In genomic region chr6:26276841-26277648, GRCh38 we compare ENCODE assay signal across 19 cellular contexts.
DNase-seq lines count a peak whose midpoint lies in the region; ATAC-seq and TF ChIP-seq lines count a peak whose summit lies in the region.
"Had no signal": no experiment of that assay in that cellular context is flagged by ENCODE, and none has a peak within 500 bp of the region (broad histone marks: within the 10 kb centered on the region; RNA-seq: fewer than 3 reads in every experiment).

No MANE protein-coding gene starts in this region.

- H3K36me3 Mint-ChIP-seq in activated CD8-positive, alpha-beta memory T cell treated with anti-CD3 and anti-CD28 coated beads, Interleukin-2, amount 10 ng/mL, durations not matched to agents 7 days and 5 days: peaks cover 9% of the 10 kb centered on the region
- no peaks in the 10 kb centered on the region for H3K36me3 Mint-ChIP-seq in endothelial cell (ENCODE audit: low read depth, unreplicated experiment)
- H3K36me3 Mint-ChIP-seq in naive thymus-derived CD4-positive, alpha-beta T cell: peaks cover 6 to 15% (median 10%) of the 10 kb centered on the region in 5 donors
- peaks cover 0 to 10% (median 7%) of the 10 kb centered on the region in 3 donors for H3K36me3 Mint-ChIP-seq in naive thymus-derived CD8-positive, alpha-beta T cell
- peaks cover 0 to 8% (median 0%) of the 10 kb centered on the region in 3 donors for H3K36me3 Mint-ChIP-seq in CD8-positive, alpha-beta memory T cell

- H3K27ac Mint-ChIP-seq in activated CD8-positive, alpha-beta memory T cell treated with anti-CD3 and anti-CD28 coated beads, Interleukin-2, amount 10 ng/mL, durations not matched to agents 7 days and 5 days: peak overlapping the region; percentile 31
- peak overlapping the region; percentile 75 for H3K27ac Mint-ChIP-seq in endothelial cell (ENCODE audit: unreplicated experiment)
- H3K27ac Mint-ChIP-seq in naive thymus-derived CD4-positive, alpha-beta T cell: peak overlapping the region in 1 of 9 donors; percentile 45
- H3K27ac Mint-ChIP-seq in naive thymus-derived CD8-positive, alpha-beta T cell: peak overlapping the region in 1 of 10 donors; percentile 11
- H3K27ac Mint-ChIP-seq in CD8-positive, alpha-beta memory T cell: no peak overlapping the region
- H3K27ac Mint-ChIP-seq: B cell; CD8-positive, alpha-beta T cell; HFFc6 had no signal

- H3K9me2 ChIP-seq in OCI-LY7 (ENCODE audit: insufficient read depth, low read length): no peaks in the 10 kb centered on the region

- H4K20me1 ChIP-seq in OCI-LY7 (ENCODE audit: insufficient read depth, low read length): no peaks in the 10 kb centered on the region
- H4K20me1 ChIP-seq: BLaER1 treated with 17β-estradiol and CSF1 and Interleukin-3, amounts not matched to agents 10 nM and 100 nM had no signal

- H3K36me3 ChIP-seq in OCI-LY7 (ENCODE audit: insufficient read depth, low read length): no peaks in the 10 kb centered on the region
- peaks cover 0 to 3% (median 0%) of the 10 kb centered on the region in 3 experiments for H3K36me3 ChIP-seq in naive thymus-derived CD4-positive, alpha-beta T cell (ENCODE audit: control insufficient read depth in 2 of 3, insufficient read depth in 3 of 3, low read length in 3 of 3)
- no peaks in the 10 kb centered on the region for H3K36me3 ChIP-seq in CD8-positive, alpha-beta memory T cell (ENCODE audit: insufficient read depth, low read length)

- H3K4me2 ChIP-seq in OCI-LY7 (ENCODE audit: low read length): no peak overlapping the region

- peak overlapping the region; percentile 99 for H3K27ac ChIP-seq in OCI-LY7 (ENCODE audit: low read depth, low read length, poor library complexity, severe bottlenecking)
- H3K27ac ChIP-seq in naive thymus-derived CD4-positive, alpha-beta T cell (ENCODE audit: low read depth, low read length): no peak overlapping the region
- no peak overlapping the region for H3K27ac ChIP-seq in CD8-positive, alpha-beta memory T cell (ENCODE audit: low read depth, low read length)
- H3K27ac ChIP-seq: GM23248, HL-60 had no signal

- no peaks in the 10 kb centered on the region for H3K9me3 Mint-ChIP-seq in activated CD8-positive, alpha-beta memory T cell treated with anti-CD3 and anti-CD28 coated beads, Interleukin-2, amount 10 ng/mL, durations not matched to agents 7 days and 5 days (ENCODE audit: low read depth)
- no peaks in the 10 kb centered on the region for H3K9me3 Mint-ChIP-seq in endothelial cell (ENCODE audit: unreplicated experiment)
- H3K9me3 Mint-ChIP-seq in naive thymus-derived CD4-positive, alpha-beta T cell: peaks cover 0 to 2% (median 0%) of the 10 kb centered on the region in 11 donors
- H3K9me3 Mint-ChIP-seq in naive thymus-derived CD8-positive, alpha-beta T cell: no peaks in the 10 kb centered on the region
- no peaks in the 10 kb centered on the region for H3K9me3 Mint-ChIP-seq in CD8-positive, alpha-beta memory T cell
- H3K9me3 Mint-ChIP-seq: CD8-positive, alpha-beta T cell; HFFc6 had no signal

- H3K4me3 Mint-ChIP-seq in activated CD8-positive, alpha-beta memory T cell treated with anti-CD3 and anti-CD28 coated beads, Interleukin-2, amount 10 ng/mL, durations not matched to agents 7 days and 5 days: no peak overlapping the region
- no peak overlapping the region for H3K4me3 Mint-ChIP-seq in endothelial cell (ENCODE audit: unreplicated experiment)
- no peak overlapping the region for H3K4me3 Mint-ChIP-seq in naive thymus-derived CD4-positive, alpha-beta T cell
- no peak overlapping the region for H3K4me3 Mint-ChIP-seq in naive thymus-derived CD8-positive, alpha-beta T cell
- H3K4me3 Mint-ChIP-seq in CD8-positive, alpha-beta memory T cell: no peak overlapping the region
- H3K4me3 Mint-ChIP-seq: B cell; CD8-positive, alpha-beta T cell; HFFc6 had no signal

- CTCF ChIA-PET in activated CD8-positive, alpha-beta memory T cell treated with anti-CD3 and anti-CD28 coated beads, Interleukin-2, amount 10 ng/mL, durations not matched to agents 7 days and 5 days (lab: Charles Lee): interaction anchor here (1.5 to 3.3 kb wide), 2 partner anchors 8 to 9 kb away, joined by 3 to 33 read pairs; a partner anchor contains a TSS
- CTCF ChIA-PET in OCI-LY7 (lab: Charles Lee; ENCODE audit: unreplicated experiment): no interaction called here
- CTCF ChIA-PET in naive thymus-derived CD4-positive, alpha-beta T cell (lab: Charles Lee): no interaction called here
- CTCF ChIA-PET in CD8-positive, alpha-beta memory T cell (lab: Charles Lee): interaction anchor here (1.2 to 2.3 kb wide), 2 partner anchors 27 to 101 kb away, joined by 3 to 7 read pairs; a partner anchor contains a TSS

- H2AFZ ChIP-seq in OCI-LY7 (ENCODE audit: low read length): no peak overlapping the region
- H2AFZ ChIP-seq: GM23248 had no signal

- TF ChIP-seq CTCF in OCI-LY7 (conservative IDR thresholded peaks at IDR 0.05; ENCODE audit: low read length) (no peak), endothelial cell (IDR thresholded peaks at IDR 0.05; ENCODE audit: unreplicated experiment) (no peak)

- H3K4me3 ChIP-seq in OCI-LY7 (ENCODE audit: low read depth, low read length, poor library complexity, severe bottlenecking): no peak overlapping the region
- no peak overlapping the region for H3K4me3 ChIP-seq in naive thymus-derived CD4-positive, alpha-beta T cell (ENCODE audit: low read length)
- H3K4me3 ChIP-seq in CD8-positive, alpha-beta memory T cell (ENCODE audit: low read length): no peak overlapping the region
- H3K4me3 ChIP-seq: GM23248 had no signal

- H3K27me3 Mint-ChIP-seq in activated CD8-positive, alpha-beta memory T cell treated with anti-CD3 and anti-CD28 coated beads, Interleukin-2, amount 10 ng/mL, durations not matched to agents 7 days and 5 days: no peaks in the 10 kb centered on the region
- H3K27me3 Mint-ChIP-seq in endothelial cell (ENCODE audit: unreplicated experiment): no peaks in the 10 kb centered on the region
- H3K27me3 Mint-ChIP-seq in naive thymus-derived CD4-positive, alpha-beta T cell: no peaks in the 10 kb centered on the region
- H3K27me3 Mint-ChIP-seq in naive thymus-derived CD8-positive, alpha-beta T cell: no peaks in the 10 kb centered on the region
- H3K27me3 Mint-ChIP-seq in CD8-positive, alpha-beta memory T cell: peaks cover 0 to 3% of the 10 kb centered on the region in 2 donors
- H3K27me3 Mint-ChIP-seq: B cell had no signal

- BruUV-seq in OCI-LY7 (replicated peaks; lab: Mats Ljungman, UMichigan): no TSS peak

- no peaks in the 10 kb centered on the region for H3K79me2 ChIP-seq in OCI-LY7 (ENCODE audit: insufficient read depth, low read depth, low read length)

- no peak for ATAC-seq in activated CD8-positive, alpha-beta memory T cell treated with anti-CD3 and anti-CD28 coated beads, Interleukin-2, amount 10 ng/mL, durations not matched to agents 7 days and 5 days
- no peak for ATAC-seq in naive thymus-derived CD4-positive, alpha-beta T cell
- no peak for ATAC-seq in naive thymus-derived CD8-positive, alpha-beta T cell
- ATAC-seq: CD8-positive, alpha-beta T cell had no signal

- peaks cover 24% of the 10 kb centered on the region for H3K4me1 Mint-ChIP-seq in activated CD8-positive, alpha-beta memory T cell treated with anti-CD3 and anti-CD28 coated beads, Interleukin-2, amount 10 ng/mL, durations not matched to agents 7 days and 5 days
- peaks cover 14% of the 10 kb centered on the region for H3K4me1 Mint-ChIP-seq in endothelial cell (ENCODE audit: unreplicated experiment)
- H3K4me1 Mint-ChIP-seq in naive thymus-derived CD4-positive, alpha-beta T cell: peaks cover 0 to 31% (median 4%) of the 10 kb centered on the region in 7 donors
- H3K4me1 Mint-ChIP-seq in naive thymus-derived CD8-positive, alpha-beta T cell: peaks cover under 1 to 8% (median 3%) of the 10 kb centered on the region in 4 donors
- H3K4me1 Mint-ChIP-seq in CD8-positive, alpha-beta memory T cell: peaks cover 1 to 4% (median 2%) of the 10 kb centered on the region in 3 donors

- peaks cover 44% of the 10 kb centered on the region for H3K4me1 ChIP-seq in OCI-LY7 (ENCODE audit: insufficient read depth, low read length, poor library complexity, severe bottlenecking)
- peaks cover 0 to 12% of the 10 kb centered on the region in 2 donors for H3K4me1 ChIP-seq in naive thymus-derived CD4-positive, alpha-beta T cell (ENCODE audit: control insufficient read depth in 2 of 2, insufficient read depth in 2 of 2, low read length in 2 of 2)
- peaks cover 10% of the 10 kb centered on the region for H3K4me1 ChIP-seq in CD8-positive, alpha-beta memory T cell (ENCODE audit: insufficient read depth, low read length)

- no peaks in the 10 kb centered on the region for H3K9me3 ChIP-seq in OCI-LY7 (ENCODE audit: low read length)
- H3K9me3 ChIP-seq in naive thymus-derived CD4-positive, alpha-beta T cell (ENCODE audit: control insufficient read depth in 2 of 3, low read length in 3 of 3): no peaks in the 10 kb centered on the region
- no peaks in the 10 kb centered on the region for H3K9me3 ChIP-seq in CD8-positive, alpha-beta memory T cell (ENCODE audit: low read length)
- H3K9me3 ChIP-seq: BLaER1 treated with 17β-estradiol and CSF1 and Interleukin-3, amounts not matched to agents 10 nM and 100 nM had no signal

- no peaks in the 10 kb centered on the region for H3K27me3 ChIP-seq in naive thymus-derived CD4-positive, alpha-beta T cell (ENCODE audit: control insufficient read depth in 2 of 2, insufficient read depth in 2 of 2, low read length in 2 of 2)
- H3K27me3 ChIP-seq in CD8-positive, alpha-beta memory T cell (ENCODE audit: insufficient read depth, low read length, poor library complexity, severe bottlenecking): no peaks in the 10 kb centered on the region

- POLR2A ChIA-PET in OCI-LY7 (lab: Charles Lee): interaction anchor here (8.3 to 13.0 kb wide), 3 partner anchors 6 to 83 kb away, joined by 267 to 307 read pairs (median 269); a partner anchor contains a TSS
- POLR2A ChIA-PET in naive thymus-derived CD4-positive, alpha-beta T cell (lab: Charles Lee): interaction anchor here (0.6 to 13.7 kb wide), 9 partner anchors 7 to 1533 kb away, joined by 3 to 459 read pairs (median 4); a partner anchor contains a TSS
- POLR2A ChIA-PET in naive thymus-derived CD8-positive, alpha-beta T cell (lab: Charles Lee): interaction anchor here (0.6 to 7.9 kb wide), 8 partner anchors 7 to 1990 kb away, joined by 3 to 271 read pairs (median 40); partner anchors contain the start of gene ZSCAN26
- POLR2A ChIA-PET in CD8-positive, alpha-beta memory T cell (lab: Charles Lee): interaction anchor here (1.1 kb wide), 1 partner anchor 11 kb away, joined by 3 read pairs; no protein-coding TSS in a partner anchor

- intact Hi-C loops in OCI-LY7 (cut with micrococcal nuclease; ENCODE audit: unreplicated experiment): loop anchor here (10.0 kb wide), 1 partner anchor 1558 kb away; a partner anchor contains a TSS
- intact Hi-C loops in naive thymus-derived CD4-positive, alpha-beta T cell (cut with micrococcal nuclease): loop anchor here in 1 of 2 donors (10.0 kb wide), 1 partner anchor 1558 kb away; a partner anchor contains a TSS

- no peak for DNase-seq in activated CD8-positive, alpha-beta memory T cell treated with anti-CD3 and anti-CD28 coated beads, Interleukin-2, amount 10 ng/mL, durations not matched to agents 7 days and 5 days
- no peak for DNase-seq in activated CD8-positive, alpha-beta memory T cell treated with anti-CD3 and anti-CD28 coated beads for 24 hours
- DNase-seq in OCI-LY7 (ENCODE audit: low spot score): no peak
- DNase-seq in endothelial cell (ENCODE audit: low spot score): no peak
- no peak for DNase-seq in naive thymus-derived CD4-positive, alpha-beta T cell
- no peak for DNase-seq in naive thymus-derived CD8-positive, alpha-beta T cell
- no peak for DNase-seq in CD8-positive, alpha-beta memory T cell
- no peak for DNase-seq in NCI-H345 treated with DMSO at 0.1 percent for 48 hours (lab: John Stamatoyannopoulos, UW; ENCODE audit: unreplicated experiment)
- DNase-seq: 8988T; CD8-positive, alpha-beta T cell; COR-L47; DMS 273 treated with DMSO at 0.1 percent for 48 hours; GDM1; GM23248; HCEC 1CT; HFFc6 had no signal

Comparison
In these comparisons a context has a peak if more than half of its experiments do, and no peak if none do; other contexts are left out.
1. H3K27ac Mint-ChIP-seq: peak in activated CD8-positive, alpha-beta memory T cell treated with anti-CD3 and anti-CD28 coated beads, Interleukin-2, amount 10 ng/mL, durations not matched to agents 7 days and 5 days (single experiment) and endothelial cell (single experiment); none in CD8-positive, alpha-beta memory T cell (0 of 8).
2. CTCF ChIA-PET loops: an anchor here in activated CD8-positive, alpha-beta memory T cell treated with anti-CD3 and anti-CD28 coated beads, Interleukin-2, amount 10 ng/mL, durations not matched to agents 7 days and 5 days (1.5 to 3.3 kb wide) and CD8-positive, alpha-beta memory T cell (1.2 to 2.3 kb wide); none called in OCI-LY7 and naive thymus-derived CD4-positive, alpha-beta T cell.